Comparison of ENCODE assay signal across 21 cellular contexts in genomic region chr4:148563684-148564083, GRCh38.
"Had no signal": no experiment of that assay in that cellular context is flagged by ENCODE, and none has a peak within 500 bp of the region (broad histone marks: within the 10 kb centered on the region; RNA-seq: fewer than 3 reads in every experiment).

No MANE protein-coding gene starts in this region.

- H3K4me1 ChIP-seq: gastroesophageal sphincter, lower lobe of right lung, pancreas, right lobe of liver, tibial nerve, upper lobe of left lung had no signal

- H3K36me3 ChIP-seq: gastroesophageal sphincter, heart right ventricle, left ventricle myocardium inferior, lower lobe of right lung, pancreas, right lobe of liver, thoracic aorta, tibial nerve, upper lobe of left lung had no signal

- H3K4me3 ChIP-seq: dorsolateral prefrontal cortex, gastroesophageal sphincter, heart right ventricle, left ventricle myocardium inferior, lower lobe of right lung, pancreas, right lobe of liver, thoracic aorta, tibial nerve, upper lobe of left lung had no signal

- H3K9me3 ChIP-seq: gastroesophageal sphincter, heart right ventricle, lower lobe of right lung, pancreas, right lobe of liver, thoracic aorta, tibial nerve, upper lobe of left lung had no signal

- DNase-seq: dorsolateral prefrontal cortex; effector CD4-positive, alpha-beta T cell; foreskin fibroblast; heart right ventricle; hippocampal formation; left cardiac atrium; left ventricle myocardium inferior; lower lobe of right lung; natural killer cell; occipital lobe; pancreas; right lobe of liver; small intestine; stimulated activated CD4-positive, alpha-beta T cell treated with anti-CD3 and anti-CD28 coated beads, Interleukin-15, amount 100 ng/mL, for 24 hours; stimulated activated CD4-positive, alpha-beta T cell treated with anti-CD3 and anti-CD28 coated beads, Interleukin-2, amount 100 ng/mL, for 48 hours; stimulated activated naive B cell treated with anti-CD40 and anti-IgM and Interleukin-4, amounts not matched to agents 10 μg/mL and 1 μg/mL and 100 μg/mL, for 72 hours; upper lobe of left lung had no signal

- H3K27ac ChIP-seq: dorsolateral prefrontal cortex, epithelial cell of prostate, gastroesophageal sphincter, heart right ventricle, left ventricle myocardium inferior, lower lobe of right lung, pancreas, right lobe of liver, thoracic aorta, tibial nerve, upper lobe of left lung had no signal

- H3K27me3 ChIP-seq: dorsolateral prefrontal cortex, gastroesophageal sphincter, heart right ventricle, pancreas, right lobe of liver, tibial nerve, upper lobe of left lung had no signal
